10 cellular contexts compared by ENCODE assay signal in genomic region chr3:95721938-95722337, GRCh38.
A peak's percentile ranks its signal among the peaks of the same experiment; 100 is the strongest.
DNase-seq lines count a peak whose midpoint lies in the region; ATAC-seq and TF ChIP-seq lines count a peak whose summit lies in the region.
"Had no signal": no experiment of that assay in that cellular context is flagged by ENCODE, and none has a peak within 500 bp of the region (broad histone marks: within the 10 kb centered on the region; RNA-seq: fewer than 3 reads in every experiment).

No MANE protein-coding gene starts in this region.

- no peaks in the 10 kb centered on the region for H3K79me2 ChIP-seq in smooth muscle cell (ENCODE audit: low read depth)

- CTCF ChIA-PET in MCF 10A (lab: Yijun Ruan, JAX), result no interaction called here

- 86% methylated on average over 2 of the region's 2 CpGs for WGBS in smooth muscle cell (ENCODE audit: low lambda C conversion rate)

- no peak overlapping the region for H3K4me3 Mint-ChIP-seq in MCF 10A (ENCODE audit: unreplicated experiment)
- H3K4me3 Mint-ChIP-seq in activated T-helper 17 cell treated with anti-CD3 and anti-CD28 coated beads, Interleukin-2, amount 50 U/mL, for 72 hours, result peak overlapping the region; percentile 24

- H3K9me3 ChIP-seq in breast epithelium, result no peaks in the 10 kb centered on the region
- no peaks in the 10 kb centered on the region for H3K9me3 ChIP-seq in smooth muscle cell (replicated peaks; ENCODE audit: low read depth)

- H3K4me2 ChIP-seq in smooth muscle cell, result no peak overlapping the region

- H3K4me3 ChIP-seq in breast epithelium (no peak overlapping the region), smooth muscle cell (no peak overlapping the region)

- intact Hi-C loops in MCF 10A (cut with micrococcal nuclease), result no loop called here
- intact Hi-C loops in breast epithelium (cut with DNase I; ENCODE audit: low total_unique reads), result no loop called here

- TF ChIP-seq CTCF in MCF 10A (IDR thresholded peaks at IDR 0.05; ENCODE audit: unreplicated experiment) (no peak), breast epithelium (IDR thresholded peaks at IDR 0.05) (no peak), smooth muscle cell (IDR thresholded peaks at IDR 0.05; ENCODE audit: borderline replicate concordance, insufficient read depth, poor library complexity, severe bottlenecking) (no peak)

- no peak overlapping the region for H3K27ac ChIP-seq in breast epithelium
- no peak overlapping the region for H3K27ac ChIP-seq in smooth muscle cell (ENCODE audit: low read depth)

- no peaks in the 10 kb centered on the region for H3F3A ChIP-seq in smooth muscle cell (ENCODE audit: low read depth)

- H3K4me1 ChIP-seq in breast epithelium (no peaks in the 10 kb centered on the region), smooth muscle cell (ENCODE audit: low read depth) (no peaks in the 10 kb centered on the region)

- H2AFZ ChIP-seq in smooth muscle cell (ENCODE audit: low read depth), result peak overlapping the region; percentile 23

- no peaks in the 10 kb centered on the region for H3K36me3 Mint-ChIP-seq in MCF 10A (ENCODE audit: insufficient read depth, unreplicated experiment)
- no peaks in the 10 kb centered on the region for H3K36me3 Mint-ChIP-seq in activated T-helper 17 cell treated with anti-CD3 and anti-CD28 coated beads, Interleukin-2, amount 50 U/mL, for 72 hours (ENCODE audit: low read depth)

- H3K27me3 ChIP-seq in breast epithelium (no peaks in the 10 kb centered on the region), smooth muscle cell (ENCODE audit: low read depth) (no peaks in the 10 kb centered on the region)

- no TSS peak for BruUV-seq in MCF 10A (replicated peaks; lab: Mats Ljungman, UMichigan)

- peak; percentile 50 for DNase-seq in MCF 10A (ENCODE audit: unreplicated experiment)
- no peak for DNase-seq in breast epithelium (ENCODE audit: low spot score in 2 of 2)
- no peak for DNase-seq in smooth muscle cell (lab: John Stamatoyannopoulos, UW; ENCODE audit: unreplicated experiment)
- no peak for DNase-seq in activated gamma-delta T cell (lab: John Stamatoyannopoulos, UW)
- DNase-seq in NAMALWA (ENCODE audit: low spot score), result no peak
- DNase-seq in mesenteric fat pad (ENCODE audit: low spot score), result no peak
- DNase-seq: dermis blood vessel endothelial cell, nucleus accumbens had no signal

- POLR2A ChIA-PET in MCF 10A (lab: Yijun Ruan, JAX), result no interaction called here

- H3K9ac ChIP-seq in smooth muscle cell (ENCODE audit: low read depth), result no peak overlapping the region

- ATAC-seq in HG03159 (IDR thresholded peaks at IDR 0.05; ENCODE audit: unreplicated experiment), result peak; percentile 92
- peak; percentile 91 for ATAC-seq in activated T-helper 17 cell treated with anti-CD3 and anti-CD28 coated beads, Interleukin-2, amount 50 U/mL, for 72 hours (replicated peaks)

- H3K27me3 Mint-ChIP-seq in MCF 10A (ENCODE audit: insufficient read depth, unreplicated experiment), result peaks cover 51% of the 10 kb centered on the region
- H3K27me3 Mint-ChIP-seq in activated T-helper 17 cell treated with anti-CD3 and anti-CD28 coated beads, Interleukin-2, amount 50 U/mL, for 72 hours, result no peaks in the 10 kb centered on the region

- no peaks in the 10 kb centered on the region for H3K4me1 Mint-ChIP-seq in MCF 10A (ENCODE audit: insufficient read depth, unreplicated experiment)
- H3K4me1 Mint-ChIP-seq in activated T-helper 17 cell treated with anti-CD3 and anti-CD28 coated beads, Interleukin-2, amount 50 U/mL, for 72 hours, result no peaks in the 10 kb centered on the region

- no peak overlapping the region for H3K27ac Mint-ChIP-seq in MCF 10A (ENCODE audit: low read depth, unreplicated experiment)
- H3K27ac Mint-ChIP-seq in activated T-helper 17 cell treated with anti-CD3 and anti-CD28 coated beads, Interleukin-2, amount 50 U/mL, for 72 hours, result peak overlapping the region; percentile 68

- no peaks in the 10 kb centered on the region for H4K20me1 ChIP-seq in smooth muscle cell (ENCODE audit: low read depth)

- no peak for TF ChIP-seq POLR2A in breast epithelium (IDR thresholded peaks at IDR 0.05)

- no peaks in the 10 kb centered on the region for H3K36me3 ChIP-seq in breast epithelium
- no peaks in the 10 kb centered on the region for H3K36me3 ChIP-seq in smooth muscle cell (ENCODE audit: low read depth)

- no peaks in the 10 kb centered on the region for H3K9me3 Mint-ChIP-seq in MCF 10A (ENCODE audit: unreplicated experiment)
- H3K9me3 Mint-ChIP-seq in activated T-helper 17 cell treated with anti-CD3 and anti-CD28 coated beads, Interleukin-2, amount 50 U/mL, for 72 hours, result no peaks in the 10 kb centered on the region
